In genomic region chr3:16326724-16327349, GRCh38 we compare ENCODE assay signal across 15 cellular contexts.
DNase-seq lines count a peak whose midpoint lies in the region; ATAC-seq, FAIRE-seq and TF ChIP-seq lines count a peak whose summit lies in the region.
"Had no signal": no experiment of that assay in that cellular context is flagged by ENCODE, and none has a peak within 500 bp of the region (broad histone marks: within the 10 kb centered on the region; RNA-seq: fewer than 3 reads in every experiment).

No MANE protein-coding gene starts in this region.

- BruUV-seq in HepG2 (replicated peaks; lab: Mats Ljungman, UMichigan) = no TSS peak

- TF ChIP-seq CTCF in liver (IDR thresholded peaks at IDR 0.05; ENCODE audit: low read depth, low read length, missing input control) (no peak), HepG2 (CRISPR knock-in tag; IDR thresholded peaks at IDR 0.05) (no peak), foreskin keratinocyte (conservative IDR thresholded peaks at IDR 0.05) (no peak), adrenal gland (IDR thresholded peaks at IDR 0.05) (no peak)

- no peak for TF ChIP-seq RAD21 in liver (IDR thresholded peaks at IDR 0.05)
- TF ChIP-seq RAD21 in HepG2 (CRISPR knock-in tag; IDR thresholded peaks at IDR 0.05) = no peak

- 35% methylated on average over 15 of the region's 15 CpGs for WGBS in liver
- 97% methylated on average over 15 of the region's 15 CpGs for WGBS in HepG2 (ENCODE audit: low lambda C conversion rate)
- 90 to 98% (median 93%) methylated on average over 14 to 15 of the region's 15 CpGs for whole genome bisulfite sequencing in adrenal gland, 4 donors

- CTCF ChIA-PET in HepG2 (lab: Yijun Ruan, JAX; ENCODE audit: low intra/inter-chr PET ratio, low total read pairs) = no interaction called here

- ATAC-seq in HepG2 (no peak), foreskin keratinocyte (peak; percentile 41)

- H3K4me3 Mint-ChIP-seq in activated T-helper 2 cell treated with anti-CD3 and anti-CD28 coated beads, Interferon-gamma antibody, Interleukin-2, Interleukin-4, amounts not matched to agents 10 μg/mL and 5 μg/mL and 100 μg/mL, durations not matched to agents 14 hours and 24 hours and 36 hours (ENCODE audit: low read depth) = no peak overlapping the region

- FAIRE-seq in HepG2 (lab: Jason Lieb, UNC) = no peak
- FAIRE-seq: keratinocyte had no signal

- H3K79me2 ChIP-seq in HepG2 (ENCODE audit: insufficient read depth, low read length) = no peaks in the 10 kb centered on the region

- no peak for TF ChIP-seq EP300 in HepG2 (IDR thresholded peaks at IDR 0.05; ENCODE audit: low read depth in 2 of 2, low read length in 2 of 2)
- TF ChIP-seq EP300 in HepG2 (CRISPR knock-in tag; IDR thresholded peaks at IDR 0.05; ENCODE audit: borderline replicate concordance) = no peak

- no peak overlapping the region for H3K4me3 ChIP-seq in liver (ENCODE audit: low read depth in 1 of 3, low read length in 3 of 3)
- H3K4me3 ChIP-seq in HepG2 (replicated peaks in 1 of 3; ENCODE audit: insufficient read depth in 1 of 3, low read depth in 2 of 3, low read length in 3 of 3) = no peak overlapping the region
- H3K4me3 ChIP-seq in adrenal gland = no peak overlapping the region
- H3K4me3 ChIP-seq: dorsolateral prefrontal cortex had no signal

- H3K36me3 ChIP-seq in liver (ENCODE audit: control insufficient read depth in 4 of 4, insufficient read depth in 3 of 4, low read depth in 1 of 4, low read length in 3 of 4) (peaks cover 0 to 16% (median 7%) of the 10 kb centered on the region in 4 donors), HepG2 (replicated peaks in 1 of 2; ENCODE audit: control insufficient read depth in 1 of 2, insufficient read depth in 2 of 2, low read length in 2 of 2) (peaks cover 4% of the 10 kb centered on the region in 2 experiments; a peak in 3 of 5 replicates), adrenal gland (replicated peaks in 1 of 2) (peaks cover 0 to 30% of the 10 kb centered on the region in 2 donors)

- peaks cover 6% of the 10 kb centered on the region for H3K9me3 Mint-ChIP-seq in activated T-helper 2 cell treated with anti-CD3 and anti-CD28 coated beads, Interferon-gamma antibody, Interleukin-2, Interleukin-4, amounts not matched to agents 10 μg/mL and 5 μg/mL and 100 μg/mL, durations not matched to agents 14 hours and 24 hours and 36 hours

- H4K20me1 ChIP-seq in HepG2 (ENCODE audit: insufficient read depth, low read length) = no peaks in the 10 kb centered on the region

- no peak overlapping the region for H2AFZ ChIP-seq in HepG2 (ENCODE audit: low read length)

- H3K9me3 ChIP-seq in liver (ENCODE audit: control insufficient read depth in 4 of 4, low read length in 3 of 4) (no peaks in the 10 kb centered on the region), HepG2 (ENCODE audit: low read length) (peaks cover 6% of the 10 kb centered on the region), adrenal gland (replicated peaks in 1 of 3) (no peaks in the 10 kb centered on the region)

- H3K9ac ChIP-seq in liver (ENCODE audit: low read depth in 1 of 2, low read length in 2 of 2) (no peak overlapping the region), HepG2 (ENCODE audit: insufficient read depth, low read depth, low read length) (no peak overlapping the region)

- POLR2A ChIA-PET in HepG2 (lab: Yijun Ruan, JAX) = no interaction called here

- no peak overlapping the region for H3K4me2 ChIP-seq in HepG2 (ENCODE audit: low read depth, low read length)

- H3K27me3 Mint-ChIP-seq in activated T-helper 2 cell treated with anti-CD3 and anti-CD28 coated beads, Interferon-gamma antibody, Interleukin-2, Interleukin-4, amounts not matched to agents 10 μg/mL and 5 μg/mL and 100 μg/mL, durations not matched to agents 14 hours and 24 hours and 36 hours (ENCODE audit: low read depth) = no peaks in the 10 kb centered on the region

- H3K27ac ChIP-seq in liver (ENCODE audit: low read depth in 1 of 2, low read length in 2 of 2) = peak overlapping the region; percentile 70 to 87
- no peak overlapping the region for H3K27ac ChIP-seq in HepG2 (ENCODE audit: extremely low read length, insufficient read depth, low read length)
- no peak overlapping the region for H3K27ac ChIP-seq in foreskin keratinocyte
- H3K27ac ChIP-seq in adrenal gland = no peak overlapping the region

- TF ChIP-seq POLR2A in HepG2 (IDR thresholded peaks at IDR 0.05; ENCODE audit: insufficient read depth in 1 of 2, low read depth in 2 of 2, low read length in 2 of 2) (no peak), adrenal gland (IDR thresholded peaks at IDR 0.05) (no peak)

- intact Hi-C loops in HepG2 (cut with micrococcal nuclease; ENCODE audit: unreplicated experiment) = no loop called here
- intact Hi-C loops in activated T-helper 2 cell treated with anti-CD3 and anti-CD28 coated beads, Interferon-gamma antibody, Interleukin-2, Interleukin-4, amounts not matched to agents 10 μg/mL and 5 μg/mL and 100 μg/mL, durations not matched to agents 14 hours and 24 hours and 36 hours (cut with micrococcal nuclease) = no loop called here
- intact Hi-C loops in adrenal gland (cut with DNase I) = no loop called here

- peaks cover 80% of the 10 kb centered on the region for H3K36me3 Mint-ChIP-seq in activated T-helper 2 cell treated with anti-CD3 and anti-CD28 coated beads, Interferon-gamma antibody, Interleukin-2, Interleukin-4, amounts not matched to agents 10 μg/mL and 5 μg/mL and 100 μg/mL, durations not matched to agents 14 hours and 24 hours and 36 hours (ENCODE audit: low read depth)

- H3K4me1 Mint-ChIP-seq in activated T-helper 2 cell treated with anti-CD3 and anti-CD28 coated beads, Interferon-gamma antibody, Interleukin-2, Interleukin-4, amounts not matched to agents 10 μg/mL and 5 μg/mL and 100 μg/mL, durations not matched to agents 14 hours and 24 hours and 36 hours (ENCODE audit: low read depth) = peaks cover 4% of the 10 kb centered on the region

- no peaks in the 10 kb centered on the region for H3K27me3 ChIP-seq in liver (ENCODE audit: control insufficient read depth in 4 of 4, insufficient read depth in 4 of 4, low read length in 3 of 4)
- no peaks in the 10 kb centered on the region for H3K27me3 ChIP-seq in HepG2 (ENCODE audit: control insufficient read depth in 1 of 2, insufficient read depth in 2 of 2, low read length in 2 of 2)
- H3K27me3 ChIP-seq in foreskin keratinocyte = no peaks in the 10 kb centered on the region
- no peaks in the 10 kb centered on the region for H3K27me3 ChIP-seq in adrenal gland
- H3K27me3 ChIP-seq: dorsolateral prefrontal cortex had no signal

- DNase-seq in HepG2 (ENCODE audit: low spot score) (no peak), foreskin keratinocyte (peak in 1 of 2 donors; percentile 36), adrenal gland (no peak), HuH-7.5 (ENCODE audit: low spot score) (no peak), cerebellar nuclear complex (lab: John Stamatoyannopoulos, UW) (no peak)
- DNase-seq in activated T-helper 2 cell treated with anti-CD3 and anti-CD28 coated beads, Interferon-gamma antibody, Interleukin-2, Interleukin-4, amounts not matched to agents 10 μg/mL and 5 μg/mL and 100 μg/mL, durations not matched to agents 14 hours and 24 hours and 36 hours (ENCODE audit: low spot score) = no peak
- DNase-seq: AML-193; DMS 273 treated with DMSO at 0.1 percent for 48 hours; dorsolateral prefrontal cortex; HCEC 1CT; NCI-H1436 treated with DMSO at 0.1 percent for 48 hours; SHP77 treated with DMSO at 0.1 percent for 48 hours; stimulated activated CD4-positive, alpha-beta T cell treated with anti-CD3 and anti-CD28 coated beads, Interleukin-2, amount 100 ng/mL, for 48 hours had no signal

- in situ Hi-C loops in HepG2 (cut with HindIII; ENCODE audit: extremely low pct_ligation_motif_present, low pct_unique_long_range_greater_than_20kb) = no loop called here

- peak overlapping the region; percentile 4 for H3K27ac Mint-ChIP-seq in activated T-helper 2 cell treated with anti-CD3 and anti-CD28 coated beads, Interferon-gamma antibody, Interleukin-2, Interleukin-4, amounts not matched to agents 10 μg/mL and 5 μg/mL and 100 μg/mL, durations not matched to agents 14 hours and 24 hours and 36 hours

- H3K4me1 ChIP-seq in liver (ENCODE audit: control insufficient read depth in 4 of 4, insufficient read depth in 4 of 4, low read length in 3 of 4) (peaks cover 16 to 56% (median 27%) of the 10 kb centered on the region in 4 donors), HepG2 (ENCODE audit: insufficient read depth, low read length) (peaks cover 56% of the 10 kb centered on the region), foreskin keratinocyte (no peaks in the 10 kb centered on the region), adrenal gland (replicated peaks in 1 of 2) (peaks cover 0 to 4% of the 10 kb centered on the region in 2 donors)

TF ChIP-seq in liver, 16 proteins besides CTCF, POLR2A, EP300 and RAD21:
- TF ChIP-seq TAF1 (conservative IDR thresholded peaks at IDR 0.05) (no peak), FOXA2 (IDR thresholded peaks at IDR 0.05) (no peak), RXRA (IDR thresholded peaks at IDR 0.05) (peak in 1 of 2 donors; percentile 38), HNF4A (conservative IDR thresholded peaks at IDR 0.05) (peak; percentile 7 to 42), NR2F2 (IDR thresholded peaks at IDR 0.05) (no peak), YY1 (IDR thresholded peaks at IDR 0.05) (peak; percentile 56), ATF3 (IDR thresholded peaks at IDR 0.05) (no peak)

TF ChIP-seq in HepG2, 621 proteins besides CTCF, POLR2A, EP300 and RAD21 (continues in another document):
- TF ChIP-seq REPIN1 (CRISPR knock-in tag; IDR thresholded peaks at IDR 0.05; ENCODE audit: borderline replicate concordance, low read depth) = no peak
- TF ChIP-seq ZNF180 (CRISPR knock-in tag; IDR thresholded peaks at IDR 0.05; ENCODE audit: borderline replicate concordance, low read depth) = no peak
- TF ChIP-seq SKIL (CRISPR knock-in tag; IDR thresholded peaks at IDR 0.05; ENCODE audit: borderline replicate concordance) = no peak

Comparison
In these comparisons a context has a peak if more than half of its experiments do, and no peak if none do; other contexts are left out.
1. H3K27ac ChIP-seq: peak in liver (2 of 2); none in HepG2 (single experiment), foreskin keratinocyte (single experiment) and adrenal gland (0 of 5).